1 cellular context compared by ENCODE assay signal in genomic region chr14:74083161-74083560, GRCh38.
TF ChIP-seq lines count a peak whose summit lies in the region.

No MANE protein-coding gene starts in this region.

TF ChIP-seq in endothelial cell of umbilical vein, 7 proteins besides CTCF, POLR2A, EP300 and RAD21 (continued from another document):
- TF ChIP-seq JUN (IDR thresholded peaks at IDR 0.05; ENCODE audit: borderline replicate concordance, insufficient read depth, insufficient read length, low read depth) (no peak), MYC (IDR thresholded peaks at IDR 0.05; ENCODE audit: low read depth, low read length) (no peak), GATA2 (IDR thresholded peaks at IDR 0.05; ENCODE audit: insufficient read depth, insufficient read length, low read depth, low read length) (no peak), POLR2AphosphoS5 (IDR thresholded peaks at IDR 0.05; ENCODE audit: insufficient read depth, low read depth, low read length) (no peak), EZH2 (IDR thresholded peaks at IDR 0.05; ENCODE audit: borderline replicate concordance, low read depth, low read length, severe bottlenecking) (no peak)
